8 cellular contexts compared by ENCODE assay signal in the genomic region with DNA sequence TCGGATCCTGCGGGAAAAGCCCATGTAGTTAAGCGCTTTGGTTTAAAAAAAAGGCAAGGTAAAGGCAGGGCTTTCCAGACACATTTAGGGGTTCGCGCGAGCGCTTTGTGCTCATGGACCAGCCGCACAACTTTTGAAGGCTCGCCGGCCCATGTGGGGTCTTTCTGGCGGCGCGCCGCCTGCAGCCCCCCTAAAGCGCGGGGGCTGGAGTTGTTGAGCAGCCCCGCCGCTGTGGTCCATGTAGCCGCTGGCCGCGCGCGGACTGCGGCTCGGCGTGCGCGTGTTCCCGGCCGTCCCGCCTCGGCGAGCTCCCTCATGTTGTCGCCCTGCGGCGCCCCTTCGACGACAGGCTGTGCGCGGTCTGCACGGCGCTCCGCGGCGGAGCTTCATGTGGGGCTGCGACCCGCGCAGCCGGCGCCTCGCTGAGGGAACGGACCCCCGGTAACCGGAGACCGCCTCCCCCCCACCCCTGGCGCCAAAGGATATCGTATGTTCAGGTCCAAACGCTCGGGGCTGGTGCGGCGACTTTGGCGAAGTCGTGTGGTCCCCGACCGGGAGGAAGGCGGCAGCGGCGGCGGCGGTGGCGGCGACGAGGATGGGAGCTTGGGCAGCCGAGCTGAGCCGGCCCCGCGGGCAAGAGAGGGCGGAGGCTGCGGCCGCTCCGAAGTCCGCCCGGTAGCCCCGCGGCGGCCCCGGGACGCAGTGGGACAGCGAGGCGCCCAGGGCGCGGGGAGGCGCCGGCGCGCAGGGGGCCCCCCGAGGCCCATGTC. TPM values are rescaled to one million over a fixed set of nuclear protein-coding genes. Genes with fewer than 3 reads are reported as not detected.
DNase-seq lines count a peak whose midpoint lies in the region; ATAC-seq and TF ChIP-seq lines count a peak whose summit lies in the region.

No MANE protein-coding gene starts in this region.

- no peaks in the 10 kb centered on the region for H3K27me3 Mint-ChIP-seq in nephron (ENCODE audit: low read depth)

- H3K36me3 Mint-ChIP-seq in nephron (ENCODE audit: low read depth) = peaks cover 22% of the 10 kb centered on the region

- no peak overlapping the region for H3K27ac ChIP-seq in ectodermal cell (ENCODE audit: insufficient read depth, low read depth, low read length, poor library complexity, severe bottlenecking)

- peaks cover 36% of the 10 kb centered on the region for H3K4me1 ChIP-seq in ectodermal cell (ENCODE audit: control insufficient read depth, insufficient read depth, low read length)

- peak overlapping the region; percentile 95 to 98 (median 97) for H3K4me3 Mint-ChIP-seq in nephron

- DNase-seq in GM20000 (ENCODE audit: low spot score) (peak; percentile 49), RPMI8226 (peak; percentile 65), cortex of kidney (lab: John Stamatoyannopoulos, UW) (no peak), SW480 (ENCODE audit: low spot score) (no peak), AG08396 (ENCODE audit: low spot score) (no peak)

- H3K27me3 ChIP-seq in ectodermal cell (ENCODE audit: control insufficient read depth, insufficient read depth, low read length, poor library complexity, severe bottlenecking) = peaks cover 38% of the 10 kb centered on the region

- H3K9me3 ChIP-seq in ectodermal cell (ENCODE audit: control insufficient read depth, low read length) = no peaks in the 10 kb centered on the region

- H3K4me3 ChIP-seq in ectodermal cell (ENCODE audit: insufficient read depth, low read depth, low read length) = peak overlapping the region; percentile 64

- H3K9me3 Mint-ChIP-seq in nephron = no peaks in the 10 kb centered on the region

- peak overlapping the region; percentile 96 to 99 (median 98) for H3K27ac Mint-ChIP-seq in nephron

- peaks cover 34% of the 10 kb centered on the region for H3K4me1 Mint-ChIP-seq in nephron

- WGBS in ectodermal cell, 2 experiments = 0% methylated on average over 97 of the region's 97 CpGs

- H3K36me3 ChIP-seq in ectodermal cell (ENCODE audit: control insufficient read depth, insufficient read depth, low read length) = no peaks in the 10 kb centered on the region

- ATAC-seq in HG03442 (IDR thresholded peaks at IDR 0.05; ENCODE audit: unreplicated experiment) = no peak

- TF ChIP-seq CTCF in GM20000 (IDR thresholded peaks at IDR 0.05; ENCODE audit: extremely low read depth, missing control alignments) (no peak), nephron (IDR thresholded peaks at IDR 0.05; ENCODE audit: unreplicated experiment in 3 of 3) (no peak)

RNA-seq across cellular contexts. Expression of a gene that starts 0.9 kb away (rescaled TPM):
- 6.0 TPM for polyA plus RNA-seq in ectodermal cell (2013, experiment 1 of 4)
- polyA plus RNA-seq in ectodermal cell (2013, experiment 2 of 4) = 5.1 TPM
- polyA plus RNA-seq in ectodermal cell (2013, experiment 3 of 4) = 5.7 TPM
- 6.1 TPM for polyA plus RNA-seq in ectodermal cell (2013, experiment 4 of 4)

Comparison
In these comparisons a context has a peak if more than half of its experiments do, and no peak if none do; other contexts are left out.
1. DNase-seq: peak in GM20000 (single experiment) and RPMI8226 (single experiment); none in cortex of kidney (single experiment), SW480 (single experiment) and AG08396 (single experiment).